10 cellular contexts compared by ENCODE assay signal in the genomic region with DNA sequence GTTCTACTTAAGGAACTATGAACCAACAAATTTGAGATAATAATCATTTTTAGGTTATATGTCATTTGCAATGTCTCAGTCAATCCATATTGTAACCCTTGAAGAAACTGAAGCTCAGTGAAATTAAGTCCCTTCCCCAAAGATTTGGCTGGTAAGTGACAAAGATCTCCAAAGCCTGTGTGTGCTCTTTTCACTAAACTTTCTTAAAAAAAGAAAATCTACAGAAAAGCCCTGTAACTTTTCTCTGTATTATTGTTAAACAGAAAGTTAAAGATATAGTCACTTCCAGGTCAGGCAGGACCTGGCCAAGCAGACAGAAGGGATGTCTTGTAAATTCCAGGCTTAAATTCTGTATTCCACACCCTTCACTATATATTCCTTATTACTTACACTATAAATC. TPM values are rescaled to one million over a fixed set of nuclear protein-coding genes. Genes with fewer than 3 reads are reported as not detected.
DNase-seq lines count a peak whose midpoint lies in the region; ATAC-seq and TF ChIP-seq lines count a peak whose summit lies in the region.
"Had no signal": no experiment of that assay in that cellular context is flagged by ENCODE, and none has a peak within 500 bp of the region (broad histone marks: within the 10 kb centered on the region; RNA-seq: fewer than 3 reads in every experiment).

No MANE protein-coding gene starts in this region.

- no peak for TF ChIP-seq POLR2A in tibial nerve (IDR thresholded peaks at IDR 0.05)

- in situ Hi-C loops in astrocyte of the cerebellum (cut with HindIII; ENCODE audit: low sequenced_read_pairs), result no loop called here

- peaks cover 0 to 75% (median 35%) of the 10 kb centered on the region in 4 donors for H3K4me1 ChIP-seq in tibial nerve

- H3K27ac ChIP-seq in tibial nerve, result peak overlapping the region; percentile 91 to 97 (median 96)
- H3K27ac ChIP-seq: C4-2B had no signal

- TF ChIP-seq CTCF in astrocyte of the cerebellum (IDR thresholded peaks at IDR 0.05; ENCODE audit: low read depth, low read length, missing control alignments), result no peak
- no peak for TF ChIP-seq CTCF in tibial nerve (IDR thresholded peaks at IDR 0.05)

- TF ChIP-seq EP300 in tibial nerve (IDR thresholded peaks at IDR 0.05), result no peak

- no peaks in the 10 kb centered on the region for H3K9me3 ChIP-seq in tibial nerve

- no peaks in the 10 kb centered on the region for H3K9me3 Mint-ChIP-seq in activated T-cell treated with anti-CD3 and anti-CD28 coated beads, Interleukin-2, amount 50 U/mL, for 4 hours
- H3K9me3 Mint-ChIP-seq in memory B cell, result no peaks in the 10 kb centered on the region

- peak overlapping the region; percentile 93 for H3K4me3 Mint-ChIP-seq in activated T-cell treated with anti-CD3 and anti-CD28 coated beads, Interleukin-2, amount 50 U/mL, for 4 hours
- peak overlapping the region; percentile 93 for H3K4me3 Mint-ChIP-seq in memory B cell

- peaks cover 4% of the 10 kb centered on the region for H3K36me3 Mint-ChIP-seq in activated T-cell treated with anti-CD3 and anti-CD28 coated beads, Interleukin-2, amount 50 U/mL, for 4 hours (ENCODE audit: insufficient read depth)
- H3K36me3 Mint-ChIP-seq in memory B cell, result peaks cover 8% of the 10 kb centered on the region

- H3K27ac Mint-ChIP-seq in memory B cell, result peak overlapping the region; percentile 90

- DNase-seq in activated T-cell treated with anti-CD3 and anti-CD28 coated beads, Interleukin-2, amount 50 U/mL, for 4 hours, result no peak
- no peak for DNase-seq in activated T-cell treated with anti-CD3 and anti-CD28 coated beads, Interleukin-2, amount 50 U/mL, for 48 hours
- no peak for DNase-seq in astrocyte of the cerebellum (ENCODE audit: low read depth)
- no peak for DNase-seq in memory B cell (ENCODE audit: low spot score in 2 of 2)
- DNase-seq in tibial nerve (ENCODE audit: low spot score in 2 of 2), result no peak
- DNase-seq in NK-92 treated with Interleukin-12 subunit alpha and Interleukin-12 subunit beta, amount 100 ng/mL, for 24 hours (lab: John Stamatoyannopoulos, UW), result no peak
- DNase-seq: activated CD4-positive, CD25-positive, alpha-beta regulatory T cell had no signal

- no peaks in the 10 kb centered on the region for H3K27me3 ChIP-seq in tibial nerve

- peaks cover 73% of the 10 kb centered on the region for H3K4me1 Mint-ChIP-seq in activated T-cell treated with anti-CD3 and anti-CD28 coated beads, Interleukin-2, amount 50 U/mL, for 4 hours (ENCODE audit: low read depth)
- peaks cover 52% of the 10 kb centered on the region for H3K4me1 Mint-ChIP-seq in memory B cell

- no peaks in the 10 kb centered on the region for H3K36me3 ChIP-seq in tibial nerve

- H3K4me3 ChIP-seq in astrocyte of the cerebellum (ENCODE audit: low read depth, low read length), result peak overlapping the region; percentile 72
- peak overlapping the region; percentile 77 to 83 (median 78) for H3K4me3 ChIP-seq in tibial nerve

- no peak for ATAC-seq in activated T-cell treated with anti-CD3 and anti-CD28 coated beads, Interleukin-2, amount 50 U/mL, for 4 hours
- ATAC-seq in memory B cell (ENCODE audit: low read depth) (no peak), HG03469 (IDR thresholded peaks at IDR 0.05; ENCODE audit: unreplicated experiment) (no peak), GM18502 (IDR thresholded peaks at IDR 0.05; ENCODE audit: poor library complexity, unreplicated experiment) (no peak)

- H3K27me3 Mint-ChIP-seq in activated T-cell treated with anti-CD3 and anti-CD28 coated beads, Interleukin-2, amount 50 U/mL, for 4 hours (ENCODE audit: low read depth), result no peaks in the 10 kb centered on the region
- H3K27me3 Mint-ChIP-seq in memory B cell, result no peaks in the 10 kb centered on the region

RNA-seq across cellular contexts. Expression of a gene that starts 1.5 kb away (rescaled TPM):
- 10 to 100 TPM; 40.7 to 43.3 (median 41.9) TPM for total RNA-seq in activated T-cell treated with anti-CD3 and anti-CD28 coated beads, Interleukin-2, amount 50 U/mL, for 4 hours
- 10 to 100 TPM; 30.8 to 57.1 (median 41.5) TPM for total RNA-seq in tibial nerve

RNA-seq across cellular contexts. Expression of a gene that starts 8.0 kb away (rescaled TPM):
- total RNA-seq in activated T-cell treated with anti-CD3 and anti-CD28 coated beads, Interleukin-2, amount 50 U/mL, for 4 hours, result 1 to 10 TPM; 6.2 to 8.7 (median 7.6) TPM
- total RNA-seq in tibial nerve, result 1 to 10 TPM in 2 of 4 donors, under 1 TPM in 2; 0.39 to 2.4 (median 1.3) TPM

RNA-seq across cellular contexts. Expression of a gene that starts 8.1 kb away (rescaled TPM):
- total RNA-seq in activated T-cell treated with anti-CD3 and anti-CD28 coated beads, Interleukin-2, amount 50 U/mL, for 4 hours, result 10 to 100 TPM; 11.7 to 14.5 (median 13.9) TPM
- total RNA-seq in tibial nerve, result 10 to 100 TPM; 20.1 to 33.1 (median 28.9) TPM

RNA-seq across cellular contexts. Expression of a gene that starts 29.1 kb away (rescaled TPM):
- total RNA-seq in activated T-cell treated with anti-CD3 and anti-CD28 coated beads, Interleukin-2, amount 50 U/mL, for 4 hours, result 100 to 1,000 TPM; 603 to 609 (median 606) TPM
- 100 to 1,000 TPM; 113 to 157 (median 129) TPM for total RNA-seq in tibial nerve

RNA-seq across cellular contexts. Expression of a gene that starts 37.8 kb away (rescaled TPM):
- 10 to 100 TPM; 26.3 to 28.6 (median 28.0) TPM for total RNA-seq in activated T-cell treated with anti-CD3 and anti-CD28 coated beads, Interleukin-2, amount 50 U/mL, for 4 hours
- total RNA-seq in tibial nerve, result 10 to 100 TPM; 27.9 to 35.2 (median 30.8) TPM
